Comparison of ENCODE assay signal across 15 cellular contexts in genomic region chr22:29263791-29264216, GRCh38. TPM values are rescaled to one million over a fixed set of nuclear protein-coding genes. Genes with fewer than 3 reads are reported as not detected.
"Had no signal": no experiment of that assay in that cellular context is flagged by ENCODE, and none has a peak within 500 bp of the region (broad histone marks: within the 10 kb centered on the region; RNA-seq: fewer than 3 reads in every experiment).

No MANE protein-coding gene starts in this region.

- H2AFZ ChIP-seq: neural progenitor cell had no signal

- H3K4me2 ChIP-seq: neural progenitor cell had no signal

- H3K9me3 ChIP-seq: gastroesophageal sphincter, heart right ventricle, ovary, tibial artery, vagina had no signal

- H3K27me3 Mint-ChIP-seq: activated CD4-positive, alpha-beta memory T cell treated with anti-CD3 and anti-CD28 coated beads, Interleukin-2, amount 10 ng/mL, durations not matched to agents 7 days and 5 days; activated CD4-positive, alpha-beta T cell treated with anti-CD3 and anti-CD28 coated beads for 36 hours; activated naive CD4-positive, alpha-beta T cell treated with anti-CD3 and anti-CD28 coated beads, Interleukin-2, amount 50 U/mL, for 24 hours; activated T-cell treated with anti-CD3 and anti-CD28 coated beads, Interleukin-2, amount 50 U/mL, for 24 hours; naive B cell; stimulated activated memory B cell treated with anti-CD40 and anti-IgM and Interleukin-4, amounts not matched to agents 10 μg/mL and 1 μg/mL and 100 μg/mL, for 72 hours; T-helper 17 cell had no signal

- H3K4me3 ChIP-seq: dorsolateral prefrontal cortex, gastroesophageal sphincter, heart right ventricle, neural progenitor cell, ovary, tibial artery, vagina had no signal

- DNase-seq: activated CD4-positive, alpha-beta memory T cell treated with anti-CD3 and anti-CD28 coated beads, Interleukin-2, amount 10 ng/mL, durations not matched to agents 7 days and 5 days; activated CD4-positive, alpha-beta T cell treated with anti-CD3 and anti-CD28 coated beads for 36 hours; activated T-cell treated with anti-CD3 and anti-CD28 coated beads, Interleukin-2, amount 50 U/mL, for 24 hours; heart right ventricle; naive B cell; stimulated activated CD4-positive, alpha-beta T cell treated with anti-CD3 and anti-CD28 coated beads, Interleukin-2, amount 100 ng/mL, for 48 hours; T-helper 17 cell had no signal

- H3K9me3 Mint-ChIP-seq: activated CD4-positive, alpha-beta memory T cell treated with anti-CD3 and anti-CD28 coated beads, Interleukin-2, amount 10 ng/mL, durations not matched to agents 7 days and 5 days; activated naive CD4-positive, alpha-beta T cell treated with anti-CD3 and anti-CD28 coated beads, Interleukin-2, amount 50 U/mL, for 24 hours; activated T-cell treated with anti-CD3 and anti-CD28 coated beads, Interleukin-2, amount 50 U/mL, for 24 hours; neural progenitor cell; stimulated activated memory B cell treated with anti-CD40 and anti-IgM and Interleukin-4, amounts not matched to agents 10 μg/mL and 1 μg/mL and 100 μg/mL, for 72 hours had no signal

- H3K27ac ChIP-seq: gastroesophageal sphincter, heart right ventricle, neural progenitor cell, ovary, tibial artery, vagina had no signal

- H3K4me3 Mint-ChIP-seq: activated CD4-positive, alpha-beta memory T cell treated with anti-CD3 and anti-CD28 coated beads, Interleukin-2, amount 10 ng/mL, durations not matched to agents 7 days and 5 days; activated CD4-positive, alpha-beta T cell treated with anti-CD3 and anti-CD28 coated beads for 36 hours; activated naive CD4-positive, alpha-beta T cell treated with anti-CD3 and anti-CD28 coated beads, Interleukin-2, amount 50 U/mL, for 24 hours; activated T-cell treated with anti-CD3 and anti-CD28 coated beads, Interleukin-2, amount 50 U/mL, for 24 hours; naive B cell; neural progenitor cell; stimulated activated memory B cell treated with anti-CD40 and anti-IgM and Interleukin-4, amounts not matched to agents 10 μg/mL and 1 μg/mL and 100 μg/mL, for 72 hours; T-helper 17 cell had no signal

- H3K36me3 ChIP-seq: neural progenitor cell, ovary had no signal

- H3K27ac Mint-ChIP-seq: activated CD4-positive, alpha-beta memory T cell treated with anti-CD3 and anti-CD28 coated beads, Interleukin-2, amount 10 ng/mL, durations not matched to agents 7 days and 5 days; activated CD4-positive, alpha-beta T cell treated with anti-CD3 and anti-CD28 coated beads for 36 hours; activated naive CD4-positive, alpha-beta T cell treated with anti-CD3 and anti-CD28 coated beads, Interleukin-2, amount 50 U/mL, for 24 hours; activated T-cell treated with anti-CD3 and anti-CD28 coated beads, Interleukin-2, amount 50 U/mL, for 24 hours; naive B cell; neural progenitor cell; stimulated activated memory B cell treated with anti-CD40 and anti-IgM and Interleukin-4, amounts not matched to agents 10 μg/mL and 1 μg/mL and 100 μg/mL, for 72 hours; T-helper 17 cell had no signal

- H3K27me3 ChIP-seq: dorsolateral prefrontal cortex, gastroesophageal sphincter, heart right ventricle, neural progenitor cell, ovary, tibial artery, vagina had no signal

- H3K9ac ChIP-seq: neural progenitor cell had no signal

RNA-seq across cellular contexts. Expression of gene RASL10A, which starts 51.7 kb away (rescaled TPM):
- total RNA-seq: vagina had no signal

RNA-seq across cellular contexts. Expression of gene EMID1, which starts 58.1 kb away (rescaled TPM):
- total RNA-seq: activated CD4-positive, alpha-beta T cell treated with anti-CD3 and anti-CD28 coated beads for 36 hours; T-helper 17 cell had no signal
